ENCODE assay signal across 9 cellular contexts in the genomic region with DNA sequence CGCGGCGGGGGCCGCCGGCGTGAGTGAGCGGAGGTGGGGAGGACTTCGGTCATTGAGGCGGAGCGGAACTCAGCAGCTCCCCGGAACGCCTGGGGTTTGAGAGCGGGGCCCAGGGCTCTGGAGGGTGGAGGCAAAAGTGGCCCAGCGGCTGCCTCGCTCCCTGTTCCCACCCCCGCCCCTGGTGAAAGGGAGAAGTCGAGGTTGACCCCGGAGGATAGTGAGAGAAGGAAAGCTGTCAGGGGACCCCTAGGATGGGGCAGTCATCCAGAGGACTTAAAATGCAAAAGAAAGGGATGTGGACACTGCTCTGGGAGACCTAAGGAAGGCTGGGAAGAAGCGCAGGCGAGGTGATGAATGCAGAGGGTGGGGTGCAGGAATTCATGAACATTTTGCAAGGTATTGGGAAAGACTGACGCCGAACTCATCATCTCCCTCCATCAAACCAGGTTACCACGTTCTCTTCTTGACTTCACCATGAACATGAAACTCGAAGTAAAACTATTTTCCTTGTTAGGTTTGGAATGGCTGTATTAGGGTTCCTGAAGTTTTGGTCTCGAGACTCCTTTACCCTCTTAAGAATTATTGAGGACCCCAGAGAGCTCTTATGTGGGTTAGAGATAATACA. TPM values are rescaled to one million over a fixed set of nuclear protein-coding genes. Genes with fewer than 3 reads are reported as not detected.
A peak's percentile ranks its signal among the peaks of the same experiment; 100 is the strongest.
DNase-seq lines count a peak whose midpoint lies in the region; ATAC-seq and TF ChIP-seq lines count a peak whose summit lies in the region.
"Had no signal": no experiment of that assay in that cellular context is flagged by ENCODE, and none has a peak within 500 bp of the region (broad histone marks: within the 10 kb centered on the region; RNA-seq: fewer than 3 reads in every experiment).

No MANE protein-coding gene starts in this region.

- H3K27me3 Mint-ChIP-seq in naive thymus-derived CD8-positive, alpha-beta T cell = no peaks in the 10 kb centered on the region

- peak; percentile 17 for ATAC-seq in Right ventricle myocardium inferior
- ATAC-seq in HG03095 (IDR thresholded peaks at IDR 0.05; ENCODE audit: unreplicated experiment) = peak; percentile 27
- peak; percentile 19 for ATAC-seq in SK-N-SH treated with all-trans-retinoic acid at 6 μM for 48 hours
- peak in 1 of 2 donors; percentile 24 for ATAC-seq in naive thymus-derived CD8-positive, alpha-beta T cell
- no peak for ATAC-seq in HG03521 (IDR thresholded peaks at IDR 0.05; ENCODE audit: unreplicated experiment)

- no peak for TF ChIP-seq POLR2A in esophagus muscularis mucosa (IDR thresholded peaks at IDR 0.05; ENCODE audit: low read depth)

- no peak for TF ChIP-seq CTCF in esophagus muscularis mucosa (IDR thresholded peaks at IDR 0.05)

- peaks cover 26 to 68% (median 58%) of the 10 kb centered on the region in 4 donors for H3K4me1 Mint-ChIP-seq in naive thymus-derived CD8-positive, alpha-beta T cell

- H3K9me3 Mint-ChIP-seq in naive thymus-derived CD8-positive, alpha-beta T cell = no peaks in the 10 kb centered on the region

- no peak for DNase-seq in Right ventricle myocardium inferior (ENCODE audit: missing footprints)
- no peak for DNase-seq in cardiac septum (ENCODE audit: low spot score)
- no peak for DNase-seq in esophagus muscularis mucosa (ENCODE audit: extremely low spot score)
- peak in 1 of 10 donors; percentile 17 for DNase-seq in naive thymus-derived CD8-positive, alpha-beta T cell
- DNase-seq in OCI-M2 (lab: John Stamatoyannopoulos, UW; ENCODE audit: unreplicated experiment) = no peak

- peak overlapping the region; percentile 91 to 97 (median 94) for H3K4me3 Mint-ChIP-seq in naive thymus-derived CD8-positive, alpha-beta T cell

- POLR2A ChIA-PET in naive thymus-derived CD8-positive, alpha-beta T cell (lab: Charles Lee) = interaction anchor here (0.7 to 7.3 kb wide), 21 partner anchors 11 to 142 kb away, joined by 3 to 113 read pairs (median 10); partner anchors contain the start of gene ALPK2

- H3K36me3 ChIP-seq in esophagus muscularis mucosa = peaks cover 0 to 5% (median 0%) of the 10 kb centered on the region in 4 donors

- H3K27ac Mint-ChIP-seq in naive thymus-derived CD8-positive, alpha-beta T cell = peak overlapping the region; percentile 88 to 98 (median 94)

- no peaks in the 10 kb centered on the region for H3K9me3 ChIP-seq in esophagus muscularis mucosa

- no peaks in the 10 kb centered on the region for H3K27me3 ChIP-seq in esophagus muscularis mucosa

- intact Hi-C loops in Right ventricle myocardium inferior (cut with DNase I) (loop anchor here (2.0 to 5.0 kb wide), 3 partner anchors 45 to 90 kb away; partner anchors contain the start of gene ALPK2), cardiac septum (cut with DNase I) (loop anchor here (5.0 kb wide), 2 partner anchors 35 to 90 kb away; no protein-coding TSS in a partner anchor), esophagus muscularis mucosa (cut with DNase I) (loop anchor here (5.0 to 10.0 kb wide), 2 partner anchors 145 to 463 kb away; partner anchors contain the start of gene SEC11C)

- peak overlapping the region; percentile 96 to 97 (median 96) for H3K27ac ChIP-seq in esophagus muscularis mucosa (replicated peaks in 1 of 4)

- no peak for TF ChIP-seq EP300 in esophagus muscularis mucosa (IDR thresholded peaks at IDR 0.05)

- 5% methylated on average over 13 of the region's 25 CpGs for WGBS in esophagus muscularis mucosa

- peaks cover 14 to 22% (median 16%) of the 10 kb centered on the region in 4 donors for H3K4me1 ChIP-seq in esophagus muscularis mucosa

- peaks cover 0 to 19% (median 0%) of the 10 kb centered on the region in 3 donors for H3K36me3 Mint-ChIP-seq in naive thymus-derived CD8-positive, alpha-beta T cell

- peak overlapping the region; percentile 86 to 96 (median 92) for H3K4me3 ChIP-seq in esophagus muscularis mucosa

TF ChIP-seq in SK-N-SH treated with all-trans-retinoic acid at 6 μM for 48 hours, 23 proteins besides CTCF, POLR2A, EP300 and RAD21:
- TF ChIP-seq ESRRG (CRISPR knock-in tag; IDR thresholded peaks at IDR 0.05) (no peak), ZC3H10 (CRISPR knock-in tag; IDR thresholded peaks at IDR 0.05) (no peak), GLIS3 (CRISPR knock-in tag; IDR thresholded peaks at IDR 0.05) (no peak), PPARA (CRISPR knock-in tag; IDR thresholded peaks at IDR 0.05; ENCODE audit: borderline replicate concordance) (no peak), PATZ1 (CRISPR knock-in tag; IDR thresholded peaks at IDR 0.05; ENCODE audit: borderline replicate concordance) (no peak), TOX (CRISPR knock-in tag; IDR thresholded peaks at IDR 0.05; ENCODE audit: borderline replicate concordance) (no peak), OSR1 (CRISPR knock-in tag; IDR thresholded peaks at IDR 0.05) (no peak)

RNA-seq across cellular contexts. Expression of gene MALT1, which starts 0.8 kb away (rescaled TPM):
- 11.8 TPM for total RNA-seq in Right ventricle myocardium inferior
- total RNA-seq in cardiac septum = 12.8 TPM
- total RNA-seq in esophagus muscularis mucosa = 10 to 100 TPM; 18.3 to 27.5 (median 22.6) TPM
- 10 to 100 TPM; 70.2 to 78.6 TPM for total RNA-seq in naive thymus-derived CD8-positive, alpha-beta T cell
- 10 to 100 TPM; 24.7 to 37.1 (median 27.3) TPM for polyA plus RNA-seq in naive thymus-derived CD8-positive, alpha-beta T cell

RNA-seq across cellular contexts. Expression of gene ALPK2, which starts 43.2 kb away (rescaled TPM):
- 243 TPM for total RNA-seq in Right ventricle myocardium inferior
- total RNA-seq in cardiac septum = 116 TPM
- total RNA-seq in esophagus muscularis mucosa = under 1 TPM in 3 of 4 donors, not detected in 1; under 0.01 to 0.11 (median under 0.01) TPM
- total RNA-seq in naive thymus-derived CD8-positive, alpha-beta T cell = under 1 TPM in 1 of 2 experiments, not detected in 1; 0.05 TPM
- polyA plus RNA-seq in naive thymus-derived CD8-positive, alpha-beta T cell = not detected
- total RNA-seq: pulmonary artery endothelial cell had no signal

Comparison
In these comparisons a context has a peak if more than half of its experiments do, and no peak if none do; other contexts are left out.
1. RNA of gene ALPK2, which starts 43.2 kb away (total RNA-seq): 243 TPM in Right ventricle myocardium inferior (single experiment) and 116 TPM in cardiac septum (single experiment); 0.05 TPM in naive thymus-derived CD8-positive, alpha-beta T cell and under 0.01 to 0.11 TPM in esophagus muscularis mucosa; every median in the first group is over 100 times any median in the second.